ENCODE assay signal across 21 cellular contexts in genomic region chr5:56375011-56375410, GRCh38.
DNase-seq lines count a peak whose midpoint lies in the region; ATAC-seq and TF ChIP-seq lines count a peak whose summit lies in the region.
"Had no signal": no experiment of that assay in that cellular context is flagged by ENCODE, and none has a peak within 500 bp of the region (broad histone marks: within the 10 kb centered on the region; RNA-seq: fewer than 3 reads in every experiment).

No MANE protein-coding gene starts in this region.

- in situ Hi-C loops in brain microvascular endothelial cell (cut with HindIII; ENCODE audit: low pct_ligation_motif_present, low sequenced_read_pairs), result no loop called here

- H3K27me3 ChIP-seq in right cardiac atrium (ENCODE audit: control insufficient read depth, insufficient read depth), result no peaks in the 10 kb centered on the region
- H3K27me3 ChIP-seq in brain microvascular endothelial cell (replicated peaks), result no peaks in the 10 kb centered on the region

- no peaks in the 10 kb centered on the region for H3K36me3 ChIP-seq in brain microvascular endothelial cell (replicated peaks)

- H3K4me3 ChIP-seq in right cardiac atrium (ENCODE audit: low read length) (no peak overlapping the region), brain microvascular endothelial cell (ENCODE audit: low read depth, low read length) (no peak overlapping the region)
- H3K4me3 ChIP-seq: dorsolateral prefrontal cortex had no signal

- H3K27ac ChIP-seq in right cardiac atrium (ENCODE audit: low read length) (no peak overlapping the region), brain microvascular endothelial cell (no peak overlapping the region)
- H3K27ac ChIP-seq: dorsolateral prefrontal cortex had no signal

- no peak for TF ChIP-seq CTCF in brain microvascular endothelial cell (IDR thresholded peaks at IDR 0.05; ENCODE audit: low read depth, low read length, missing control alignments)

- no peaks in the 10 kb centered on the region for H3K9me3 ChIP-seq in right cardiac atrium (ENCODE audit: control insufficient read depth, low read length)

- intact Hi-C loops in right cardiac atrium (cut with DNase I), result no loop called here

- no peaks in the 10 kb centered on the region for H3K4me1 ChIP-seq in right cardiac atrium (ENCODE audit: control insufficient read depth, insufficient read depth, low read length)

- WGBS in right cardiac atrium, result 58% methylated on average over 5 of the region's 5 CpGs

- ATAC-seq in right cardiac atrium (peak; percentile 72 to 88), GM21529 (IDR thresholded peaks at IDR 0.05; ENCODE audit: unreplicated experiment) (no peak)
- ATAC-seq: activated CD8-positive, alpha-beta T cell treated with anti-CD3 and anti-CD28 coated beads, Interleukin-2, amount 10 ng/mL, durations not matched to agents 7 days and 5 days; activated T-cell treated with anti-CD3 and anti-CD28 coated beads, Interleukin-2, amount 50 U/mL, for 4 hours; stimulated activated naive CD8-positive, alpha-beta T cell treated with anti-CD3 and anti-CD28 coated beads, Interleukin-15, Interleukin-2, amounts not matched to agents 100 U/mL and 50 U/mL, for 24 hours had no signal

- DNase-seq in NCI-H1092 (lab: John Stamatoyannopoulos, UW), result peak; percentile 14
- peak; percentile 47 for DNase-seq in NCI-H1694 (lab: John Stamatoyannopoulos, UW)
- DNase-seq in NCI-H69 (lab: John Stamatoyannopoulos, UW), result peak; percentile 75
- DNase-seq in right cardiac atrium, result peak in 1 of 3 donors; percentile 56
- no peak for DNase-seq in brain microvascular endothelial cell
- DNase-seq in amygdala (lab: John Stamatoyannopoulos, UW), result no peak
- DNase-seq: activated CD8-positive, alpha-beta T cell treated with anti-CD3 and anti-CD28 coated beads, Interleukin-2, amount 10 ng/mL, durations not matched to agents 7 days and 5 days; activated naive CD4-positive, alpha-beta T cell treated with anti-CD3 and anti-CD28 coated beads for 36 hours; activated T-cell treated with anti-CD3 and anti-CD28 coated beads, Interleukin-2, amount 50 U/mL, for 4 hours; CD4-positive, CD25-positive, alpha-beta regulatory T cell; central memory CD4-positive, alpha-beta T cell; DND-41; glutamatergic neuron; mesenchymal stem cell; naive B cell; NCI-H526; nucleus accumbens; stimulated activated CD4-positive, alpha-beta T cell treated with anti-CD3 and anti-CD28 coated beads, Interleukin-4, amount 100 ng/mL, for 24 hours; stimulated activated naive CD8-positive, alpha-beta T cell treated with anti-CD3 and anti-CD28 coated beads, Interleukin-15, Interleukin-2, amounts not matched to agents 100 U/mL and 50 U/mL, for 24 hours had no signal

Comparison
In these comparisons a context has a peak if more than half of its experiments do, and no peak if none do; other contexts are left out.
1. DNase-seq: peak in NCI-H1092 (single experiment), NCI-H1694 (single experiment) and NCI-H69 (single experiment); none in brain microvascular endothelial cell (single experiment) and amygdala (0 of 56).